ENCODE assay signal across 1 cellular context in the genomic region with DNA sequence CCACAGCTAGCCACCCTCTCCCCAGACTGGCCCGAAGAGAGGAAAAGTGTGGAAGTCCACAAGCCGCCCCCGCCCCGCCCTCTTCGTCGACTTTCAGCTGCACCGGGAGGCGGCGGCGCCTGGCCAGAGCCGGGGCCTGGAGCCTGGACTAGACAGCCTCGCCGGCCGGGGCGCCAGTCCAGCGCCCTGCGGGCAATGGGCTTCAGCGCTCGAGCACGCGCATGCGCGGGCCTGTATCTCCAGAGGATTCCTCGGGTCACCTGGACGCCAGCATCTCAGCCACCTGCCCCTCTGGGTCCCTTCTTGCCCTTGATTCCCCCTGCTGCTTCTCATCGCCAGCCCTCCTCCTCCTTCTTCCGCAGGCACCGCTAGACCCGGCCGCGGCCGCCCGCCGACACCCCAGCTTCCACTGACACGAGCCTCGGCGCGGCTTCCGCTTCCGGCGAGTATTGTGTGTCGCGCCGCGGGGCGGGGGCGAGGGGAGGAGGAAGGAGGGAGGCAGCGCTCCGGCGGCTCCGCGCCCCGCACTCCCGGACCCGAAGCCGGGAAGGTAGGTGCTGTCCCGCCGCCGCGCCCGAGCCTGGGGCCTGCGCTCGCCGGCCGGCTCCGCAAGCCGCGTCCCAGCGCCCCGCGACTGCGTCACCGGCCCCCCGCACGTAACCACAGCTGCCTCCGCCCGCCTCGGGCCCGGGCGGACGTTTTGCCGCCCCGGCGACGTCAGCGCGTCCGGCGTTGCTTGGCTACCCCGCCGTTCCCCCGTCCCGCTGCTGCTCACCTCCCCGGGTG.
TF ChIP-seq lines count a peak whose summit lies in the region.

A gene (plus strand): TSS at position 482 of the 786 bp plus-strand sequence. CDS start 2,391 bp downstream, outside the sequence.

TF ChIP-seq in IMR-90, 13 proteins besides CTCF, POLR2A, EP300 and RAD21 (continued from another document):
- TF ChIP-seq, protein P1, sequence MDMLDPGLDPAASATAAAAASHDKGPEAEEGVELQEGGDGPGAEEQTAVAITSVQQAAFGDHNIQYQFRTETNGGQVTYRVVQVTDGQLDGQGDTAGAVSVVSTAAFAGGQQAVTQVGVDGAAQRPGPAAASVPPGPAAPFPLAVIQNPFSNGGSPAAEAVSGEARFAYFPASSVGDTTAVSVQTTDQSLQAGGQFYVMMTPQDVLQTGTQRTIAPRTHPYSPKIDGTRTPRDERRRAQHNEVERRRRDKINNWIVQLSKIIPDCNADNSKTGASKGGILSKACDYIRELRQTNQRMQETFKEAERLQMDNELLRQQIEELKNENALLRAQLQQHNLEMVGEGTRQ (IDR thresholded peaks at IDR 0.05; ENCODE audit: low read depth, low read length): no peak
- TF ChIP-seq CHD1 (IDR thresholded peaks at IDR 0.05; ENCODE audit: low read depth, low read length): no peak; the same call in 1 of the 2 replicates
- TF ChIP-seq MXI1 (IDR thresholded peaks at IDR 0.05; ENCODE audit: borderline replicate concordance, low read depth, low read length): peak; percentile 73; the same call in 1 of the 2 replicates
- no peak for TF ChIP-seq RCOR1 (IDR thresholded peaks at IDR 0.05; ENCODE audit: insufficient replicate concordance, low read length)
- no peak for TF ChIP-seq BHLHE40 (IDR thresholded peaks at IDR 0.05; ENCODE audit: low read depth, low read length)
- no peak for TF ChIP-seq RFX5 (IDR thresholded peaks at IDR 0.05; ENCODE audit: low read depth, low read length)
